1 cellular context compared by ENCODE assay signal in genomic region chr18:494602-494983, GRCh38.
TF ChIP-seq lines count a peak whose summit lies in the region.

No MANE protein-coding gene starts in this region.

TF ChIP-seq in HEK293, 187 proteins besides CTCF, POLR2A, EP300 and RAD21 (continued from another document):
- TF ChIP-seq, protein P1, sequence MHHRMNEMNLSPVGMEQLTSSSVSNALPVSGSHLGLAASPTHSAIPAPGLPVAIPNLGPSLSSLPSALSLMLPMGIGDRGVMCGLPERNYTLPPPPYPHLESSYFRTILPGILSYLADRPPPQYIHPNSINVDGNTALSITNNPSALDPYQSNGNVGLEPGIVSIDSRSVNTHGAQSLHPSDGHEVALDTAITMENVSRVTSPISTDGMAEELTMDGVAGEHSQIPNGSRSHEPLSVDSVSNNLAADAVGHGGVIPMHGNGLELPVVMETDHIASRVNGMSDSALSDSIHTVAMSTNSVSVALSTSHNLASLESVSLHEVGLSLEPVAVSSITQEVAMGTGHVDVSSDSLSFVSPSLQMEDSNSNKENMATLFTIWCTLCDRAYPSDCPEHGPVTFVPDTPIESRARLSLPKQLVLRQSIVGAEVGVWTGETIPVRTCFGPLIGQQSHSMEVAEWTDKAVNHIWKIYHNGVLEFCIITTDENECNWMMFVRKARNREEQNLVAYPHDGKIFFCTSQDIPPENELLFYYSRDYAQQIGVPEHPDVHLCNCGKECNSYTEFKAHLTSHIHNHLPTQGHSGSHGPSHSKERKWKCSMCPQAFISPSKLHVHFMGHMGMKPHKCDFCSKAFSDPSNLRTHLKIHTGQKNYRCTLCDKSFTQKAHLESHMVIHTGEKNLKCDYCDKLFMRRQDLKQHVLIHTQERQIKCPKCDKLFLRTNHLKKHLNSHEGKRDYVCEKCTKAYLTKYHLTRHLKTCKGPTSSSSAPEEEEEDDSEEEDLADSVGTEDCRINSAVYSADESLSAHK (tag by site-specific recombination; IDR thresholded peaks at IDR 0.05): no peak
- no peak for TF ChIP-seq ZNF654 (tag by site-specific recombination; IDR thresholded peaks at IDR 0.05; ENCODE audit: low read depth)
- TF ChIP-seq ZNF341 (tag by site-specific recombination; IDR thresholded peaks at IDR 0.05; ENCODE audit: low read depth): no peak
- TF ChIP-seq ZNF664 (tag by site-specific recombination; IDR thresholded peaks at IDR 0.05): 0 out of 2 replicates have a peak, but pooled peaks have one; percentile 3
- no peak for TF ChIP-seq ZSCAN18 (tag by site-specific recombination; IDR thresholded peaks at IDR 0.05)
- 0 out of 2 replicates have a peak, but pooled peaks have one; percentile 6 for TF ChIP-seq ZNF629 (tag by site-specific recombination; IDR thresholded peaks at IDR 0.05)
- no peak for TF ChIP-seq KLF16 (tag by site-specific recombination; IDR thresholded peaks at IDR 0.05)
- no peak for TF ChIP-seq ZNF114 (tag by site-specific recombination; IDR thresholded peaks at IDR 0.05)
- TF ChIP-seq, protein P2, sequence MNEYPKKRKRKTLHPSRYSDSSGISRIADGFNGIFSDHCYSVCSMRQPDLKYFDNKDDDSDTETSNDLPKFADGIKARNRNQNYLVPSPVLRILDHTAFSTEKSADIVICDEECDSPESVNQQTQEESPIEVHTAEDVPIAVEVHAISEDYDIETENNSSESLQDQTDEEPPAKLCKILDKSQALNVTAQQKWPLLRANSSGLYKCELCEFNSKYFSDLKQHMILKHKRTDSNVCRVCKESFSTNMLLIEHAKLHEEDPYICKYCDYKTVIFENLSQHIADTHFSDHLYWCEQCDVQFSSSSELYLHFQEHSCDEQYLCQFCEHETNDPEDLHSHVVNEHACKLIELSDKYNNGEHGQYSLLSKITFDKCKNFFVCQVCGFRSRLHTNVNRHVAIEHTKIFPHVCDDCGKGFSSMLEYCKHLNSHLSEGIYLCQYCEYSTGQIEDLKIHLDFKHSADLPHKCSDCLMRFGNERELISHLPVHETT (tag by site-specific recombination; IDR thresholded peaks at IDR 0.05): 0 out of 2 replicates have a peak, but pooled peaks have one; percentile 3
- no peak for TF ChIP-seq ZNF239 (tag by site-specific recombination; IDR thresholded peaks at IDR 0.05)
- no peak for TF ChIP-seq ZNF404 (tag by site-specific recombination; IDR thresholded peaks at IDR 0.05)
- TF ChIP-seq ZNF513 (tag by site-specific recombination; IDR thresholded peaks at IDR 0.05): no peak
- no peak for TF ChIP-seq ZNF23 (tag by site-specific recombination; IDR thresholded peaks at IDR 0.05; ENCODE audit: borderline replicate concordance)
- no peak for TF ChIP-seq YY1 (tag by site-specific recombination; IDR thresholded peaks at IDR 0.05)
- TF ChIP-seq ZNF645 (tag by site-specific recombination; IDR thresholded peaks at IDR 0.05): no peak
- no peak for TF ChIP-seq ZNF610 (tag by site-specific recombination; IDR thresholded peaks at IDR 0.05; ENCODE audit: borderline replicate concordance)
- TF ChIP-seq, protein P3, sequence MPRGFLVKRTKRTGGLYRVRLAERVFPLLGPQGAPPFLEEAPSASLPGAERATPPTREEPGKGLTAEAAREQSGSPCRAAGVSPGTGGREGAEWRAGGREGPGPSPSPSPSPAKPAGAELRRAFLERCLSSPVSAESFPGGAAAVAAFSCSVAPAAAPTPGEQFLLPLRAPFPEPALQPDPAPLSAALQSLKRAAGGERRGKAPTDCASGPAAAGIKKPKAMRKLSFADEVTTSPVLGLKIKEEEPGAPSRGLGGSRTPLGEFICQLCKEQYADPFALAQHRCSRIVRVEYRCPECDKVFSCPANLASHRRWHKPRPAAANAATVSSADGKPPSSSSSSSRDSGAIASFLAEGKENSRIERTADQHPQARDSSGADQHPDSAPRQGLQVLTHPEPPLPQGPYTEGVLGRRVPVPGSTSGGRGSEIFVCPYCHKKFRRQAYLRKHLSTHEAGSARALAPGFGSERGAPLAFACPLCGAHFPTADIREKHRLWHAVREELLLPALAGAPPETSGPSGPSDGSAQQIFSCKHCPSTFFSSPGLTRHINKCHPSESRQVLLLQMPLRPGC (tag by site-specific recombination; IDR thresholded peaks at IDR 0.05): no peak
TF ChIP-seq in HEK293: peak in this region for 5.
